ENCODE assay signal across 1 cellular context in genomic region chr6:163983601-163984445, GRCh38.
TF ChIP-seq lines count a peak whose summit lies in the region.

No MANE protein-coding gene starts in this region.

TF ChIP-seq in GM23338, 12 proteins besides CTCF, POLR2A, EP300 and RAD21 (continued from another document):
- no peak for TF ChIP-seq REST (IDR thresholded peaks at IDR 0.05; ENCODE audit: unreplicated experiment)
